1 cellular context compared by ENCODE assay signal in the genomic region with DNA sequence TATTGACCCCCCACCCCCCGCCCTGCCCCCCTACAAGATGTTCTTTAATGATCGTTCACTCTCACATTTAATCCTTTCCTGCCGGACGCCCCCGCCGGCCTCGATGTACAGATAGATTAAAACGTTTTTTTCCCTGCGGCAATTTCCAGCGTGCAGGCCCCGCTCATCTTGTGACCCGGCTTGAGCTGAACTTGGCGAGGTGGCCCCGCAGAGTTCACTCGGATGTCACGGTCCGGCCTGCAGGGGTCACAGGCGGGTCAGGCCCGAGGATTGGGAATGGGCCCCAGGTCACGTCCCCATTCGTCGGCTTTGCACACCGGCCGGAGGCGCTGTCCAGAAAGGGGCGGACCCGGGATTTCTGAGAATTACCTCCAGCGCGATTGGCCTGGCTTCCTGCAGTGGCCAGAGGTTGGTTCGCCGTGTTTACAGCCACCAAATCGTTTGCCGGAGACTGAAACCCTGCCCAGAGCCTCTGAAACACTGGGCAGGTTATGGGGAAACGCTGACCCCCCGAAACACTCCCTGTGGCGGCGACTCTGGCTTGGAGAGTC.
TF ChIP-seq lines count a peak whose summit lies in the region.

No MANE protein-coding gene starts in this region.

TF ChIP-seq in endothelial cell of umbilical vein, 7 proteins besides CTCF, POLR2A, EP300 and RAD21:
- no peak for TF ChIP-seq POLR2AphosphoS5 (IDR thresholded peaks at IDR 0.05; ENCODE audit: insufficient read depth, low read depth, low read length)
